24 cellular contexts compared by ENCODE assay signal in genomic region chr11:72292106-72292790, GRCh38. TPM values are rescaled to one million over a fixed set of nuclear protein-coding genes. Genes with fewer than 3 reads are reported as not detected.
DNase-seq lines count a peak whose midpoint lies in the region; ATAC-seq and TF ChIP-seq lines count a peak whose summit lies in the region.
"Had no signal": no experiment of that assay in that cellular context is flagged by ENCODE, and none has a peak within 500 bp of the region (broad histone marks: within the 10 kb centered on the region; RNA-seq: fewer than 3 reads in every experiment).

No MANE protein-coding gene starts in this region.

- H2AFZ ChIP-seq in PC-3 (ENCODE audit: low read length): no peak overlapping the region

- peaks cover 2% of the 10 kb centered on the region for H3K4me1 Mint-ChIP-seq in activated CD8-positive, alpha-beta memory T cell treated with anti-CD3 and anti-CD28 coated beads, Interleukin-2, amount 10 ng/mL, durations not matched to agents 7 days and 5 days

- H3K4me1 ChIP-seq in PC-3 (ENCODE audit: insufficient read depth, low read length) (no peaks in the 10 kb centered on the region), mesodermal cell (ENCODE audit: control insufficient read depth, insufficient read depth, low read length, poor library complexity, severe bottlenecking) (peaks cover 2% of the 10 kb centered on the region), stomach (no peaks in the 10 kb centered on the region), esophagus muscularis mucosa (no peaks in the 10 kb centered on the region)

- BruUV-seq in PC-3 (replicated peaks; lab: Mats Ljungman, UMichigan): TSS peak; percentile 10

- H3K4me3 ChIP-seq in PC-3 (ENCODE audit: low read length) (no peak overlapping the region), mesodermal cell (ENCODE audit: extremely low read depth, insufficient read depth, low read length, poor library complexity, severe bottlenecking) (no peak overlapping the region), stomach (no peak overlapping the region), esophagus muscularis mucosa (no peak overlapping the region)

- H3F3A ChIP-seq in PC-3 (ENCODE audit: low read length, unreplicated experiment): no peaks in the 10 kb centered on the region

- ATAC-seq in activated CD8-positive, alpha-beta memory T cell treated with anti-CD3 and anti-CD28 coated beads, Interleukin-2, amount 10 ng/mL, durations not matched to agents 7 days and 5 days: no peak
- no peak for ATAC-seq in PC-3
- no peak for ATAC-seq in GM21526 (IDR thresholded peaks at IDR 0.05; ENCODE audit: low FRiP score, unreplicated experiment)

- no peak overlapping the region for H3K27ac Mint-ChIP-seq in activated CD8-positive, alpha-beta memory T cell treated with anti-CD3 and anti-CD28 coated beads, Interleukin-2, amount 10 ng/mL, durations not matched to agents 7 days and 5 days

- no peaks in the 10 kb centered on the region for H4K20me1 ChIP-seq in PC-3 (ENCODE audit: low read length)

- CTCF ChIA-PET in activated CD8-positive, alpha-beta memory T cell treated with anti-CD3 and anti-CD28 coated beads, Interleukin-2, amount 10 ng/mL, durations not matched to agents 7 days and 5 days (lab: Charles Lee): interaction anchor here (2.4 to 4.8 kb wide), 3 partner anchors 122 to 139 kb away, joined by 12 to 38 read pairs (median 18); no protein-coding TSS in a partner anchor
- CTCF ChIA-PET in PC-3 (lab: Charles Lee): no interaction called here

- H3K79me2 ChIP-seq in PC-3 (ENCODE audit: low read length): no peaks in the 10 kb centered on the region

- no peak overlapping the region for H3K9ac ChIP-seq in PC-3 (ENCODE audit: low read length)

- no peak overlapping the region for H3K4me2 ChIP-seq in PC-3 (ENCODE audit: low read length)

- POLR2A ChIA-PET in PC-3 (lab: Charles Lee; ENCODE audit: unreplicated experiment): no interaction called here

- no peak for TF ChIP-seq POLR2A in stomach (IDR thresholded peaks at IDR 0.05)
- TF ChIP-seq POLR2A in esophagus muscularis mucosa (IDR thresholded peaks at IDR 0.05; ENCODE audit: low read depth): no peak

- TF ChIP-seq CTCF in PC-3 (conservative IDR thresholded peaks at IDR 0.05; ENCODE audit: low read depth, low read length) (no peak), stomach (IDR thresholded peaks at IDR 0.05) (no peak), esophagus muscularis mucosa (IDR thresholded peaks at IDR 0.05) (no peak)

- no peaks in the 10 kb centered on the region for H3K9me3 ChIP-seq in PC-3 (ENCODE audit: low read length)
- no peaks in the 10 kb centered on the region for H3K9me3 ChIP-seq in mesodermal cell (ENCODE audit: control insufficient read depth, low read length)
- no peaks in the 10 kb centered on the region for H3K9me3 ChIP-seq in stomach
- no peaks in the 10 kb centered on the region for H3K9me3 ChIP-seq in esophagus muscularis mucosa

- no peak overlapping the region for H3K27ac ChIP-seq in PC-3 (ENCODE audit: low read length)
- peak overlapping the region; percentile 5 for H3K27ac ChIP-seq in mesodermal cell (ENCODE audit: low read depth, low read length, severe bottlenecking)
- H3K27ac ChIP-seq in stomach: no peak overlapping the region
- H3K27ac ChIP-seq in esophagus muscularis mucosa (replicated peaks in 1 of 4): no peak overlapping the region
- H3K27ac ChIP-seq: C4-2B had no signal

- H3K27me3 ChIP-seq in PC-3 (ENCODE audit: low read length) (no peaks in the 10 kb centered on the region), stomach (no peaks in the 10 kb centered on the region), esophagus muscularis mucosa (no peaks in the 10 kb centered on the region)

- H3K4me3 Mint-ChIP-seq in activated CD8-positive, alpha-beta memory T cell treated with anti-CD3 and anti-CD28 coated beads, Interleukin-2, amount 10 ng/mL, durations not matched to agents 7 days and 5 days: no peak overlapping the region

- H3K9me3 Mint-ChIP-seq in activated CD8-positive, alpha-beta memory T cell treated with anti-CD3 and anti-CD28 coated beads, Interleukin-2, amount 10 ng/mL, durations not matched to agents 7 days and 5 days (ENCODE audit: low read depth): no peaks in the 10 kb centered on the region

- TF ChIP-seq EP300 in stomach (IDR thresholded peaks at IDR 0.05): no peak
- TF ChIP-seq EP300 in esophagus muscularis mucosa (IDR thresholded peaks at IDR 0.05): no peak

- H3K36me3 ChIP-seq in PC-3 (ENCODE audit: low read depth, low read length) (peaks cover 23% of the 10 kb centered on the region; the same call in 1 of the 2 replicates), mesodermal cell (ENCODE audit: control insufficient read depth, insufficient read depth, low read length) (peaks cover 35% of the 10 kb centered on the region), stomach (peaks cover 5 to 54% (median 50%) of the 10 kb centered on the region in 4 donors), esophagus muscularis mucosa (peaks cover 6 to 53% (median 41%) of the 10 kb centered on the region in 4 donors)

- H3K27me3 Mint-ChIP-seq in activated CD8-positive, alpha-beta memory T cell treated with anti-CD3 and anti-CD28 coated beads, Interleukin-2, amount 10 ng/mL, durations not matched to agents 7 days and 5 days: no peaks in the 10 kb centered on the region

- DNase-seq in activated CD8-positive, alpha-beta memory T cell treated with anti-CD3 and anti-CD28 coated beads, Interleukin-2, amount 10 ng/mL, durations not matched to agents 7 days and 5 days: peak; percentile 25
- DNase-seq in activated CD8-positive, alpha-beta memory T cell treated with anti-CD3 and anti-CD28 coated beads, Interleukin-2, amount 50 U/mL, for 4 hours: no peak
- no peak for DNase-seq in PC-3
- peak; percentile 10 for DNase-seq in stomach
- no peak for DNase-seq in SIG-M5 treated with dmso at 0.1 percent for 504 hours (lab: John Stamatoyannopoulos, UW; ENCODE audit: unreplicated experiment)
- DNase-seq in esophagus muscularis mucosa (ENCODE audit: extremely low spot score): no peak
- DNase-seq: AML-193, Karpas-422, MV-4-11, NCI-H1105 treated with DMSO at 0.1 percent for 48 hours, NCI-H1694, NCI-H2081, NCI-H446, NCI-H526, Right ventricle myocardium superior had no signal

- H3K36me3 Mint-ChIP-seq in activated CD8-positive, alpha-beta memory T cell treated with anti-CD3 and anti-CD28 coated beads, Interleukin-2, amount 10 ng/mL, durations not matched to agents 7 days and 5 days: no peaks in the 10 kb centered on the region

- 88 to 97% methylated on average over 4 to 8 of the region's 9 CpGs for WGBS in mesodermal cell (ENCODE audit: insufficient coverage in 2 of 2), 2 experiments
- WGBS in stomach, 5 donors: 78 to 90% (median 81%) methylated on average over 9 of the region's 9 CpGs
- 88% methylated on average over 6 of the region's 9 CpGs for WGBS in esophagus muscularis mucosa

- intact Hi-C loops in PC-3 (cut with micrococcal nuclease): no loop called here
- intact Hi-C loops in stomach (cut with DNase I; ENCODE audit: low total_unique reads): no loop called here
- intact Hi-C loops in esophagus muscularis mucosa (cut with DNase I): no loop called here

- no peaks in the 10 kb centered on the region for H3K9me2 ChIP-seq in PC-3 (replicated peaks; ENCODE audit: low read length)

RNA-seq across cellular contexts. Expression of gene PHOX2A, which starts 48.3 kb away (rescaled TPM):
- total RNA-seq in activated CD8-positive, alpha-beta memory T cell treated with anti-CD3 and anti-CD28 coated beads, Interleukin-2, amount 10 ng/mL, durations not matched to agents 7 days and 5 days: not detected
- total RNA-seq in PC-3 (2014; rRNA removed) (not detected in 2 replicates), stomach (not detected), esophagus muscularis mucosa (1 to 10 TPM; 1.2 to 1.3 (median 1.3) TPM)
- 0.63 TPM for polyA plus RNA-seq in mesodermal cell (2013, experiment 1 of 2)
- 1.3 TPM for polyA plus RNA-seq in mesodermal cell (2013, experiment 2 of 2)
- under 1 TPM in 1 of 3 donors, not detected in 2; 0.53 TPM for polyA plus RNA-seq in stomach
- total RNA-seq: A172, Daoy, H1, M059J, OCI-LY7, Right ventricle myocardium superior had no signal
- polyA plus RNA-seq: AG04450 had no signal

Comparison
In these comparisons a context has a peak if more than half of its experiments do, and no peak if none do; other contexts are left out.
1. DNase-seq: peak in activated CD8-positive, alpha-beta memory T cell treated with anti-CD3 and anti-CD28 coated beads, Interleukin-2, amount 10 ng/mL, durations not matched to agents 7 days and 5 days (single experiment) and stomach (single experiment); none in activated CD8-positive, alpha-beta memory T cell treated with anti-CD3 and anti-CD28 coated beads, Interleukin-2, amount 50 U/mL, for 4 hours (single experiment), PC-3 (single experiment), SIG-M5 treated with dmso at 0.1 percent for 504 hours (single experiment) and esophagus muscularis mucosa (single experiment).